Comparison of ENCODE assay signal across 25 cellular contexts in genomic region chr12:59304077-59304721, GRCh38.
"Had no signal": no experiment of that assay in that cellular context is flagged by ENCODE, and none has a peak within 500 bp of the region (broad histone marks: within the 10 kb centered on the region; RNA-seq: fewer than 3 reads in every experiment).

No MANE protein-coding gene starts in this region.

- H3K27ac ChIP-seq: coronary artery, heart left ventricle, ovary, right atrium auricular region, sigmoid colon, stomach, thoracic aorta, transverse colon had no signal

- H3K27me3 ChIP-seq: heart left ventricle, ovary, right atrium auricular region, sigmoid colon, stomach, transverse colon had no signal

- FAIRE-seq: endometrium, frontal cortex, small intestine had no signal

- H3K4me3 ChIP-seq: coronary artery, heart left ventricle, lung, ovary, right atrium auricular region, sigmoid colon, stomach, thoracic aorta, transverse colon had no signal

- H3K4me3 Mint-ChIP-seq: naive B cell, neural crest cell had no signal

- H3K36me3 Mint-ChIP-seq: naive B cell had no signal

- H3K9me3 ChIP-seq: ovary, right atrium auricular region, sigmoid colon, stomach, thoracic aorta, transverse colon had no signal

- H3K27ac Mint-ChIP-seq: naive B cell had no signal

- H3K27me3 Mint-ChIP-seq: naive B cell had no signal

- DNase-seq: effector CD8-positive, alpha-beta T cell; heart left ventricle; hippocampal formation; left colon; left ventricle myocardium superior; mesenchymal stem cell; midbrain; naive B cell; nucleus accumbens; ovary; sigmoid colon; small intestine; stimulated activated CD4-positive, alpha-beta T cell treated with anti-CD3 and anti-CD28 coated beads, Interleukin-12 subunit alpha, Interleukin-12 subunit beta, amount 100 ng/mL, for 4 hours; stimulated activated naive CD4-positive, alpha-beta T cell; stomach; substantia nigra; transverse colon had no signal

- H3K36me3 ChIP-seq: heart left ventricle, ovary, right atrium auricular region, sigmoid colon, stomach, thoracic aorta, transverse colon had no signal

- H3K4me1 ChIP-seq: right atrium auricular region, transverse colon had no signal

- ATAC-seq: esophagus mucosa, heart left ventricle, left colon, left ventricle myocardium superior had no signal

- H3K9me3 Mint-ChIP-seq: neural crest cell had no signal

- H3K4me1 Mint-ChIP-seq: naive B cell, neural crest cell had no signal
